12 cellular contexts compared by ENCODE assay signal in genomic region chr1:227429447-227430359, GRCh38.
DNase-seq lines count a peak whose midpoint lies in the region; ATAC-seq and TF ChIP-seq lines count a peak whose summit lies in the region.
"Had no signal": no experiment of that assay in that cellular context is flagged by ENCODE, and none has a peak within 500 bp of the region (broad histone marks: within the 10 kb centered on the region; RNA-seq: fewer than 3 reads in every experiment).

No MANE protein-coding gene starts in this region.

- DNase-seq in HT-29 (ENCODE audit: low spot score) (peak; percentile 74), astrocyte of the spinal cord (ENCODE audit: low read depth, low spot score) (peak; percentile 58), superior temporal gyrus (ENCODE audit: extremely low spot score) (peak; percentile 29), NOMO-1 treated with DMSO at 0.1 percent for 48 hours (lab: John Stamatoyannopoulos, UW; ENCODE audit: unreplicated experiment) (no peak), NCI-H345 (lab: John Stamatoyannopoulos, UW) (no peak), inferior parietal cortex (ENCODE audit: extremely low spot score) (no peak)
- DNase-seq in activated CD8-positive, alpha-beta T cell treated with anti-CD3 and anti-CD28 coated beads for 36 hours: no peak
- DNase-seq: foreskin keratinocyte, posterior cingulate gyrus had no signal

- no peak overlapping the region for H3K27ac Mint-ChIP-seq in activated CD8-positive, alpha-beta T cell treated with anti-CD3 and anti-CD28 coated beads for 36 hours

- H3K27me3 Mint-ChIP-seq in activated CD8-positive, alpha-beta T cell treated with anti-CD3 and anti-CD28 coated beads for 36 hours: peaks cover 11% of the 10 kb centered on the region

- TF ChIP-seq CTCF in astrocyte of the spinal cord (IDR thresholded peaks at IDR 0.05; ENCODE audit: low read depth, low read length): no peak
- no peak for TF ChIP-seq CTCF in activated CD8-positive, alpha-beta T cell treated with anti-CD3 and anti-CD28 coated beads for 36 hours (IDR thresholded peaks at IDR 0.05)

- peaks cover 3% of the 10 kb centered on the region for H3K4me1 Mint-ChIP-seq in activated CD8-positive, alpha-beta T cell treated with anti-CD3 and anti-CD28 coated beads for 36 hours (ENCODE audit: low read depth)

- no peak overlapping the region for H3K4me3 ChIP-seq in astrocyte of the spinal cord (ENCODE audit: low read depth, low read length)
- H3K4me3 ChIP-seq: GM12878, HAP-1 had no signal

- CTCF ChIA-PET in activated CD8-positive, alpha-beta T cell treated with anti-CD3 and anti-CD28 coated beads for 36 hours (lab: Charles Lee): no interaction called here

- no peaks in the 10 kb centered on the region for H3K27me3 ChIP-seq in layer of hippocampus (ENCODE audit: control insufficient read depth, insufficient read depth, low read length)
- H3K27me3 ChIP-seq: foreskin keratinocyte had no signal

- H3K4me3 Mint-ChIP-seq in activated CD8-positive, alpha-beta T cell treated with anti-CD3 and anti-CD28 coated beads for 36 hours: no peak overlapping the region

- no peaks in the 10 kb centered on the region for H3K9me3 Mint-ChIP-seq in activated CD8-positive, alpha-beta T cell treated with anti-CD3 and anti-CD28 coated beads for 36 hours

- intact Hi-C loops in activated CD8-positive, alpha-beta T cell treated with anti-CD3 and anti-CD28 coated beads for 36 hours (cut with micrococcal nuclease): no loop called here

- in situ Hi-C loops in astrocyte of the spinal cord (cut with HindIII; ENCODE audit: low sequenced_read_pairs): no loop called here

- ATAC-seq in activated CD8-positive, alpha-beta T cell treated with anti-CD3 and anti-CD28 coated beads for 36 hours: no peak
- ATAC-seq: foreskin keratinocyte, GM12878 had no signal

- peak overlapping the region; percentile 88 for H3K27ac ChIP-seq in layer of hippocampus (ENCODE audit: low read depth, low read length)
- H3K27ac ChIP-seq: foreskin keratinocyte had no signal

- POLR2A ChIA-PET in activated CD8-positive, alpha-beta T cell treated with anti-CD3 and anti-CD28 coated beads for 36 hours (lab: Charles Lee): no interaction called here

- H3K36me3 Mint-ChIP-seq in activated CD8-positive, alpha-beta T cell treated with anti-CD3 and anti-CD28 coated beads for 36 hours (ENCODE audit: low read depth): no peaks in the 10 kb centered on the region

Comparison
In these comparisons a context has a peak if more than half of its experiments do, and no peak if none do; other contexts are left out.
1. DNase-seq: peak in HT-29 (single experiment), astrocyte of the spinal cord (single experiment) and superior temporal gyrus (single experiment); none in activated CD8-positive, alpha-beta T cell treated with anti-CD3 and anti-CD28 coated beads for 36 hours (single experiment), NOMO-1 treated with DMSO at 0.1 percent for 48 hours (single experiment), NCI-H345 (single experiment) and inferior parietal cortex (single experiment).